ENCODE assay signal across 12 cellular contexts in genomic region chr17:72126575-72127486, GRCh38. TPM values are rescaled to one million over a fixed set of nuclear protein-coding genes. Genes with fewer than 3 reads are reported as not detected.
DNase-seq lines count a peak whose midpoint lies in the region; ATAC-seq and TF ChIP-seq lines count a peak whose summit lies in the region.
"Had no signal": no experiment of that assay in that cellular context is flagged by ENCODE, and none has a peak within 500 bp of the region (broad histone marks: within the 10 kb centered on the region; RNA-seq: fewer than 3 reads in every experiment).

No MANE protein-coding gene starts in this region.

- ATAC-seq in mucosa of descending colon (peak; percentile 74), GM21360 (IDR thresholded peaks at IDR 0.05; ENCODE audit: unreplicated experiment) (no peak), GM19455 (IDR thresholded peaks at IDR 0.05; ENCODE audit: unreplicated experiment) (no peak)
- ATAC-seq in activated T-cell treated with anti-CD3 and anti-CD28 coated beads, Interleukin-2, amount 50 U/mL, for 4 hours, result no peak

- H3K27ac ChIP-seq in cingulate gyrus (ENCODE audit: low read depth, low read length), result peak overlapping the region; percentile 47
- H3K27ac ChIP-seq: parathyroid adenoma had no signal

- H3K36me3 Mint-ChIP-seq in activated T-cell treated with anti-CD3 and anti-CD28 coated beads, Interleukin-2, amount 50 U/mL, for 4 hours (ENCODE audit: insufficient read depth), result no peaks in the 10 kb centered on the region

- H3K4me1 Mint-ChIP-seq in activated T-cell treated with anti-CD3 and anti-CD28 coated beads, Interleukin-2, amount 50 U/mL, for 4 hours (ENCODE audit: low read depth), result peaks cover 2% of the 10 kb centered on the region

- peaks cover 9% of the 10 kb centered on the region for H3K4me1 ChIP-seq in mucosa of descending colon (ENCODE audit: low read depth)
- H3K4me1 ChIP-seq: parathyroid adenoma had no signal

- H3K4me3 Mint-ChIP-seq in activated T-cell treated with anti-CD3 and anti-CD28 coated beads, Interleukin-2, amount 50 U/mL, for 4 hours, result no peak overlapping the region
- H3K4me3 Mint-ChIP-seq: activated B cell treated with CpG ODN at 0.5 μM for 24 hours; central memory CD8-positive, alpha-beta T cell had no signal

- no peak for TF ChIP-seq CTCF in mucosa of descending colon (IDR thresholded peaks at IDR 0.05)

- intact Hi-C loops in mucosa of descending colon (cut with DNase I, micrococcal nuclease), result no loop called here

- H3K9me3 Mint-ChIP-seq in activated T-cell treated with anti-CD3 and anti-CD28 coated beads, Interleukin-2, amount 50 U/mL, for 4 hours, result no peaks in the 10 kb centered on the region
- H3K9me3 Mint-ChIP-seq: activated B cell treated with CpG ODN at 0.5 μM for 24 hours had no signal

- H3K36me3 ChIP-seq in mucosa of descending colon (ENCODE audit: low read depth) (no peaks in the 10 kb centered on the region), H7 (replicated peaks; ENCODE audit: control insufficient read depth, insufficient read depth, low read length) (no peaks in the 10 kb centered on the region)

- H3K27me3 Mint-ChIP-seq in activated T-cell treated with anti-CD3 and anti-CD28 coated beads, Interleukin-2, amount 50 U/mL, for 4 hours (ENCODE audit: low read depth), result peaks cover 30% of the 10 kb centered on the region

- DNase-seq in AG08396 (ENCODE audit: low spot score) (peak; percentile 83), M059J (ENCODE audit: low read depth) (peak; percentile 98), mucosa of descending colon (peak in 1 of 3 donors; percentile 63), H7 (no peak)
- no peak for DNase-seq in activated T-cell treated with anti-CD3 and anti-CD28 coated beads, Interleukin-2, amount 50 U/mL, for 4 hours
- DNase-seq: activated B cell treated with CpG ODN at 0.5 μM for 24 hours, DND-41 had no signal

- H3K27me3 ChIP-seq in H7 (ENCODE audit: control insufficient read depth, insufficient read depth, low read length), result peaks cover 27% of the 10 kb centered on the region

- no peaks in the 10 kb centered on the region for H3K9me3 ChIP-seq in mucosa of descending colon

- H3K4me3 ChIP-seq in mucosa of descending colon (no peak overlapping the region), H7 (ENCODE audit: insufficient read depth, low read depth, low read length) (no peak overlapping the region)

RNA-seq across cellular contexts. Expression of gene SOX9, which starts 6.0 kb away (rescaled TPM):
- 16.9 and 24.3 TPM in 2 replicates for total RNA-seq in M059J (2014; rRNA removed; shearing (Covaris generic))
- total RNA-seq in mucosa of descending colon, result 10 to 100 TPM; 17.2 to 46.0 (median 39.8) TPM
- under 1 TPM; 0.08 to 0.16 (median 0.15) TPM for total RNA-seq in activated T-cell treated with anti-CD3 and anti-CD28 coated beads, Interleukin-2, amount 50 U/mL, for 4 hours
- 0.38 and 0.52 TPM in 2 replicates for total RNA-seq in H7 (2014; rRNA removed; shearing (Covaris generic))

Comparison
In these comparisons a context has a peak if more than half of its experiments do, and no peak if none do; other contexts are left out.
1. DNase-seq: peak in AG08396 (single experiment) and M059J (single experiment); none in activated T-cell treated with anti-CD3 and anti-CD28 coated beads, Interleukin-2, amount 50 U/mL, for 4 hours (single experiment) and H7 (single experiment).
2. RNA of gene SOX9, which starts 6.0 kb away (total RNA-seq): 17.2 to 46.0 TPM in mucosa of descending colon and 16.9 to 24.3 TPM in M059J; 0.38 to 0.52 TPM in H7 and 0.08 to 0.16 TPM in activated T-cell treated with anti-CD3 and anti-CD28 coated beads, Interleukin-2, amount 50 U/mL, for 4 hours; every median in the first group is over 10 times any median in the second.